In genomic region chr10:110083884-110084283, GRCh38 we compare ENCODE assay signal across 9 cellular contexts.
DNase-seq lines count a peak whose midpoint lies in the region; ATAC-seq and TF ChIP-seq lines count a peak whose summit lies in the region.
"Had no signal": no experiment of that assay in that cellular context is flagged by ENCODE, and none has a peak within 500 bp of the region (broad histone marks: within the 10 kb centered on the region; RNA-seq: fewer than 3 reads in every experiment).

No MANE protein-coding gene starts in this region.

- H3K9me2 ChIP-seq in PC-3 (replicated peaks; ENCODE audit: low read length) = no peaks in the 10 kb centered on the region

- peak overlapping the region; percentile 23 for H3K4me3 Mint-ChIP-seq in activated naive CD4-positive, alpha-beta T cell treated with anti-CD3 and anti-CD28 coated beads, Interleukin-2, amount 50 U/mL, for 24 hours
- H3K4me3 Mint-ChIP-seq in activated naive CD4-positive, alpha-beta T cell treated with anti-CD3 and anti-CD28 coated beads, Interleukin-2, amount 10 ng/mL, durations not matched to agents 7 days and 5 days = no peak overlapping the region

- TF ChIP-seq CTCF in PC-3 (conservative IDR thresholded peaks at IDR 0.05; ENCODE audit: low read depth, low read length) = no peak

- peaks cover 19% of the 10 kb centered on the region for H3K36me3 Mint-ChIP-seq in activated naive CD4-positive, alpha-beta T cell treated with anti-CD3 and anti-CD28 coated beads, Interleukin-2, amount 50 U/mL, for 24 hours
- peaks cover 67% of the 10 kb centered on the region for H3K36me3 Mint-ChIP-seq in activated naive CD4-positive, alpha-beta T cell treated with anti-CD3 and anti-CD28 coated beads, Interleukin-2, amount 10 ng/mL, durations not matched to agents 7 days and 5 days

- ATAC-seq in PC-3 (no peak), GM19328 (IDR thresholded peaks at IDR 0.05; ENCODE audit: unreplicated experiment) (no peak), GM21723 (IDR thresholded peaks at IDR 0.05; ENCODE audit: unreplicated experiment) (no peak)

- no peak overlapping the region for H3K4me3 ChIP-seq in PC-3 (ENCODE audit: low read length)
- no peak overlapping the region for H3K4me3 ChIP-seq in subcutaneous abdominal adipose tissue (ENCODE audit: low read depth in 1 of 5, low read length in 5 of 5)

- H4K20me1 ChIP-seq in PC-3 (ENCODE audit: low read length) = no peaks in the 10 kb centered on the region

- H3K4me1 Mint-ChIP-seq in activated naive CD4-positive, alpha-beta T cell treated with anti-CD3 and anti-CD28 coated beads, Interleukin-2, amount 50 U/mL, for 24 hours = peaks cover 90% of the 10 kb centered on the region
- H3K4me1 Mint-ChIP-seq in activated naive CD4-positive, alpha-beta T cell treated with anti-CD3 and anti-CD28 coated beads, Interleukin-2, amount 10 ng/mL, durations not matched to agents 7 days and 5 days = peaks cover 89% of the 10 kb centered on the region

- CTCF ChIA-PET in activated naive CD4-positive, alpha-beta T cell treated with anti-CD3 and anti-CD28 coated beads, Interleukin-2, amount 10 ng/mL, durations not matched to agents 7 days and 5 days (lab: Charles Lee) = interaction anchor here (0.7 kb wide), 1 partner anchor 34 kb away, joined by 4 read pairs; no protein-coding TSS in a partner anchor
- CTCF ChIA-PET in PC-3 (lab: Charles Lee) = no interaction called here

- peaks cover 33% of the 10 kb centered on the region for H3K4me1 ChIP-seq in PC-3 (ENCODE audit: insufficient read depth, low read length)
- peaks cover 0 to 35% (median 20%) of the 10 kb centered on the region in 5 donors for H3K4me1 ChIP-seq in subcutaneous abdominal adipose tissue (ENCODE audit: control insufficient read depth in 5 of 5, insufficient read depth in 5 of 5, low read length in 5 of 5)

- DNase-seq in activated naive CD4-positive, alpha-beta T cell treated with anti-CD3 and anti-CD28 coated beads, Interleukin-2, amount 10 ng/mL, durations not matched to agents 7 days and 5 days = no peak
- DNase-seq in PC-3 (peak; percentile 34), fibroblast of peridontal ligament (ENCODE audit: extremely low read depth) (peak; percentile 57), T1000 (lab: John Stamatoyannopoulos, UW) (no peak)
- DNase-seq: NCI-H1694 had no signal

- H3K27ac ChIP-seq in PC-3 (ENCODE audit: low read length) (peak overlapping the region; percentile 92), subcutaneous abdominal adipose tissue (ENCODE audit: low read depth, low read length) (peak overlapping the region; percentile 51)

- no peaks in the 10 kb centered on the region for H3K79me2 ChIP-seq in PC-3 (ENCODE audit: low read length)

- H2AFZ ChIP-seq in PC-3 (ENCODE audit: low read length) = no peak overlapping the region

- H3F3A ChIP-seq in PC-3 (ENCODE audit: low read length, unreplicated experiment) = peaks cover 5% of the 10 kb centered on the region

- H3K9me3 ChIP-seq in PC-3 (ENCODE audit: low read length) (no peaks in the 10 kb centered on the region), subcutaneous abdominal adipose tissue (ENCODE audit: control insufficient read depth in 5 of 5, low read length in 5 of 5) (no peaks in the 10 kb centered on the region)

- intact Hi-C loops in PC-3 (cut with micrococcal nuclease) = no loop called here

- peaks cover 10% of the 10 kb centered on the region for H3K9me3 Mint-ChIP-seq in activated naive CD4-positive, alpha-beta T cell treated with anti-CD3 and anti-CD28 coated beads, Interleukin-2, amount 50 U/mL, for 24 hours
- H3K9me3 Mint-ChIP-seq in activated naive CD4-positive, alpha-beta T cell treated with anti-CD3 and anti-CD28 coated beads, Interleukin-2, amount 10 ng/mL, durations not matched to agents 7 days and 5 days = peaks cover 2% of the 10 kb centered on the region

- POLR2A ChIA-PET in PC-3 (lab: Charles Lee; ENCODE audit: unreplicated experiment) = interaction anchor here (0.6 kb wide), 1 partner anchor 200 kb away, joined by 4 read pairs; no protein-coding TSS in a partner anchor

- H3K4me2 ChIP-seq in PC-3 (ENCODE audit: low read length) = peak overlapping the region; percentile 22; the same call in 1 of the 2 replicates

- no peaks in the 10 kb centered on the region for H3K36me3 ChIP-seq in PC-3 (ENCODE audit: low read depth, low read length)
- H3K36me3 ChIP-seq in subcutaneous abdominal adipose tissue (ENCODE audit: control insufficient read depth in 5 of 5, insufficient read depth in 5 of 5, low read length in 5 of 5) = peaks cover 0 to 3% (median 0%) of the 10 kb centered on the region in 5 donors

- H3K27me3 ChIP-seq in PC-3 (ENCODE audit: low read length) (no peaks in the 10 kb centered on the region), subcutaneous abdominal adipose tissue (ENCODE audit: control insufficient read depth in 5 of 5, insufficient read depth in 4 of 5, low read length in 5 of 5) (no peaks in the 10 kb centered on the region)

- peak overlapping the region; percentile 87 for H3K27ac Mint-ChIP-seq in activated naive CD4-positive, alpha-beta T cell treated with anti-CD3 and anti-CD28 coated beads, Interleukin-2, amount 50 U/mL, for 24 hours
- no peak overlapping the region for H3K27ac Mint-ChIP-seq in activated naive CD4-positive, alpha-beta T cell treated with anti-CD3 and anti-CD28 coated beads, Interleukin-2, amount 10 ng/mL, durations not matched to agents 7 days and 5 days

- no TSS peak for BruUV-seq in PC-3 (replicated peaks; lab: Mats Ljungman, UMichigan)

- no peaks in the 10 kb centered on the region for H3K27me3 Mint-ChIP-seq in activated naive CD4-positive, alpha-beta T cell treated with anti-CD3 and anti-CD28 coated beads, Interleukin-2, amount 50 U/mL, for 24 hours
- no peaks in the 10 kb centered on the region for H3K27me3 Mint-ChIP-seq in activated naive CD4-positive, alpha-beta T cell treated with anti-CD3 and anti-CD28 coated beads, Interleukin-2, amount 10 ng/mL, durations not matched to agents 7 days and 5 days

- H3K9ac ChIP-seq in PC-3 (ENCODE audit: low read length) (peak overlapping the region; percentile 8; the same call in 1 of the 2 replicates), subcutaneous abdominal adipose tissue (ENCODE audit: low read length in 5 of 5) (no peak overlapping the region)

Comparison
In these comparisons a context has a peak if more than half of its experiments do, and no peak if none do; other contexts are left out.
1. DNase-seq: peak in PC-3 (single experiment) and fibroblast of peridontal ligament (single experiment); none in activated naive CD4-positive, alpha-beta T cell treated with anti-CD3 and anti-CD28 coated beads, Interleukin-2, amount 10 ng/mL, durations not matched to agents 7 days and 5 days (single experiment) and T1000 (single experiment).